Comparison of ENCODE assay signal across 10 cellular contexts in the genomic region with DNA sequence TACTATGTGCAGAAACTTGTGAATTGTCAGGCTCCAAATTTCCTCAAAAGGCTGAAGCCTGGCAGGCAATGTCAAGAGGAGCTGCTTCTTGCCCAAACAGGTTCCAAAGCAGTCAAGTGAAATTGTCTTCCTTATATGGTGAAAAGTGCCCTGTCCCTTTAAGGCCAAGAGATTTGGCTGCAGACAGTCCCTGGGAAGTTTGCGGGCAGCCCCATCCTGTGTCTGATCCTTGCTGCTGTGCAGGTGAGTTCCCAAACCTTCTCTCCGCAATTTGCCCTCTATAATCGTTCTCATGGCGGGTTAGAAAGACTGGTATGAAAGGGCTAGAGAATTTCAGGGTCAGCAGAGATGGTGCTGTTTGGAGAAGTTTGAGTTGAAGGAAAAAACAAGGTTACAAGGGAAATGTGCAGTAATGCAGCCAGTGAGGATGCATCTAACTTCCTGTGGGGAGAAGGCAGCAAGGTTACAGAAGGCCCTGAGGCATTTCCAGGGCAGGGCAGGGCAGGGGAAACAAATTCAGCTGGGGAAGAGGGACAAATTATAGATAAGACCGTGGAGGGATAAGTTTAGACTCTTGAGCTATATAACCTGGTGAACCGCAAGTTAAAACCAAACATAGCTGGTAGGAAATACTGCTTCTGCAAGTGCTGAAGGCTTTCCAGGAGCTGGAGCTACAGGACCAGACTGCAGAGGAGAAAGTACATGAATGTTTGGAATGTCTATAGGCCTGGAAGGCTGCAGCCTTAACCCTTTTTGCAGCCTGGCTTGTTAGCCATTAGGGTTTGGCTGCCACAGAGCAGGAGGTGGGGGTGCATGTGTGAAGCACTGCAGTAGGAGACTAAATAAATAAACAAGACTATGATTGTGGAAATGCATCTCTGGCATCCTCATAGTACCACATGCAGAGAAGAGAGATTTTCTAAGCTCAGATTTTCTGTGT.
DNase-seq lines count a peak whose midpoint lies in the region.
"Had no signal": no experiment of that assay in that cellular context is flagged by ENCODE, and none has a peak within 500 bp of the region (broad histone marks: within the 10 kb centered on the region; RNA-seq: fewer than 3 reads in every experiment).

No MANE protein-coding gene starts in this region.

- H3K4me1 ChIP-seq in NT2/D1 (ENCODE audit: insufficient read depth, insufficient read length) = no peaks in the 10 kb centered on the region
- H3K4me1 ChIP-seq in CD8-positive, alpha-beta memory T cell (ENCODE audit: insufficient read depth, low read length) = no peaks in the 10 kb centered on the region

- peaks cover 0 to 2% (median 2%) of the 10 kb centered on the region in 5 donors for H3K9me3 Mint-ChIP-seq in CD8-positive, alpha-beta memory T cell
- H3K9me3 Mint-ChIP-seq: neural crest cell had no signal

- H3K27ac ChIP-seq in CD8-positive, alpha-beta memory T cell (ENCODE audit: low read depth, low read length) = no peak overlapping the region

- H3K36me3 Mint-ChIP-seq in CD8-positive, alpha-beta memory T cell = no peaks in the 10 kb centered on the region

- H3K9me3 ChIP-seq in NT2/D1 (ENCODE audit: insufficient read depth, low read length) = no peaks in the 10 kb centered on the region
- H3K9me3 ChIP-seq in CD8-positive, alpha-beta memory T cell (ENCODE audit: low read length) = no peaks in the 10 kb centered on the region

- H3K9ac ChIP-seq in NT2/D1 (ENCODE audit: insufficient read length, low read depth) = peak overlapping the region; percentile 43

- H3K4me3 Mint-ChIP-seq in CD8-positive, alpha-beta memory T cell = no peak overlapping the region
- H3K4me3 Mint-ChIP-seq: neural crest cell had no signal

- peaks cover under 1 to 2% of the 10 kb centered on the region in 2 donors for H3K27me3 Mint-ChIP-seq in CD8-positive, alpha-beta memory T cell

- CTCF ChIA-PET in CD8-positive, alpha-beta memory T cell (lab: Charles Lee) = no interaction called here

- POLR2A ChIA-PET in CD8-positive, alpha-beta memory T cell (lab: Charles Lee) = no interaction called here

- H3K4me3 ChIP-seq in NT2/D1 (ENCODE audit: insufficient read length, low read depth) = peak overlapping the region; percentile 56
- H3K4me3 ChIP-seq in CD8-positive, alpha-beta memory T cell (ENCODE audit: low read length) = no peak overlapping the region

- H3K36me3 ChIP-seq in NT2/D1 (ENCODE audit: insufficient read depth, insufficient read length, low read length) = peaks cover 17% of the 10 kb centered on the region
- no peaks in the 10 kb centered on the region for H3K36me3 ChIP-seq in CD8-positive, alpha-beta memory T cell (ENCODE audit: insufficient read depth, low read length)

- DNase-seq in Caki2 (ENCODE audit: low read depth) (peak; percentile 95), NT2/D1 (ENCODE audit: low read depth, low spot score) (no peak), fibroblast of gingiva (ENCODE audit: low read depth) (peak; percentile 94), myocyte (ENCODE audit: low read depth) (peak; percentile 28), Kasumi-1 (lab: John Stamatoyannopoulos, UW) (no peak), medulla oblongata (ENCODE audit: extremely low spot score) (no peak)
- DNase-seq in activated CD4-positive, alpha-beta T cell treated with anti-CD3 and anti-CD28 coated beads for 48 hours = no peak
- no peak for DNase-seq in CD8-positive, alpha-beta memory T cell
- DNase-seq: NCI-H1417 had no signal

- no peaks in the 10 kb centered on the region for H3K4me1 Mint-ChIP-seq in CD8-positive, alpha-beta memory T cell

- no peaks in the 10 kb centered on the region for H3K27me3 ChIP-seq in NT2/D1 (ENCODE audit: insufficient read depth, insufficient read length)
- H3K27me3 ChIP-seq in CD8-positive, alpha-beta memory T cell (ENCODE audit: insufficient read depth, low read length, poor library complexity, severe bottlenecking) = no peaks in the 10 kb centered on the region

- H3K27ac Mint-ChIP-seq in CD8-positive, alpha-beta memory T cell = no peak overlapping the region

- in situ Hi-C loops in Caki2 (cut with HindIII; ENCODE audit: low pct_unique_long_range_greater_than_20kb, low sequenced_read_pairs) = no loop called here

Comparison
In these comparisons a context has a peak if more than half of its experiments do, and no peak if none do; other contexts are left out.
1. DNase-seq: peak in Caki2 (single experiment), fibroblast of gingiva (single experiment) and myocyte (single experiment); none in NT2/D1 (single experiment), activated CD4-positive, alpha-beta T cell treated with anti-CD3 and anti-CD28 coated beads for 48 hours (single experiment), CD8-positive, alpha-beta memory T cell (0 of 5), Kasumi-1 (0 of 2) and medulla oblongata (single experiment).